ENCODE assay signal across 21 cellular contexts in genomic region chr3:61882253-61882652, GRCh38.
DNase-seq lines count a peak whose midpoint lies in the region; ATAC-seq, FAIRE-seq and TF ChIP-seq lines count a peak whose summit lies in the region.
"Had no signal": no experiment of that assay in that cellular context is flagged by ENCODE, and none has a peak within 500 bp of the region (broad histone marks: within the 10 kb centered on the region; RNA-seq: fewer than 3 reads in every experiment).

No MANE protein-coding gene starts in this region.

- H3K27me3 ChIP-seq in GM12878 (replicated peaks in 1 of 2; ENCODE audit: control insufficient read depth in 2 of 2, insufficient read depth in 2 of 2, low read length in 1 of 2) (no peaks in the 10 kb centered on the region; a peak in 2 of 4 replicates), psoas muscle (ENCODE audit: insufficient read depth in 3 of 3, low read length in 2 of 3) (no peaks in the 10 kb centered on the region), adrenal gland (no peaks in the 10 kb centered on the region)

- H4K20me1 ChIP-seq in GM12878 (ENCODE audit: control insufficient read depth, insufficient read depth): no peaks in the 10 kb centered on the region

- no TSS peak for BruUV-seq in GM12878 (replicated peaks; lab: Mats Ljungman, UMichigan)

- H3K27ac ChIP-seq in GM12878 (ENCODE audit: control insufficient read depth, insufficient read depth) (no peak overlapping the region), psoas muscle (no peak overlapping the region), adrenal gland (no peak overlapping the region)
- H3K27ac ChIP-seq: A549, C4-2B had no signal

- TF ChIP-seq EP300 in GM12878 (IDR thresholded peaks at IDR 0.05; ENCODE audit: borderline replicate concordance in 1 of 2, control insufficient read depth in 1 of 2, low read depth in 2 of 2, low read length in 2 of 2): no peak

- TF ChIP-seq CTCF in GM12878 (IDR thresholded peaks at IDR 0.05 in 2 of 3, conservative IDR thresholded peaks at IDR 0.05 in 1 of 3; ENCODE audit: control insufficient read depth in 2 of 3, extremely low read depth in 1 of 3, insufficient read depth in 1 of 3, low read depth in 3 of 3, low read length in 3 of 3) (no peak), psoas muscle (IDR thresholded peaks at IDR 0.05) (no peak), adrenal gland (IDR thresholded peaks at IDR 0.05) (no peak)

- H3K9me3 ChIP-seq in GM12878 (replicated peaks; ENCODE audit: control insufficient read depth, insufficient read depth, low read length) (no peaks in the 10 kb centered on the region), psoas muscle (no peaks in the 10 kb centered on the region), adrenal gland (replicated peaks in 1 of 3) (no peaks in the 10 kb centered on the region)
- H3K9me3 ChIP-seq: A549, Caco-2, HAP-1 had no signal

- no peak overlapping the region for H2AFZ ChIP-seq in GM12878 (ENCODE audit: control insufficient read depth, low read depth, low read length)
- H2AFZ ChIP-seq: GM23338 had no signal

- in situ Hi-C loops in GM12878 (cut with MboI): no loop called here

- CTCF ChIA-PET in GM12878 (lab: Yijun Ruan, JAX): interaction anchor here (0.5 to 1.3 kb wide), 3 partner anchors 8 to 200 kb away, joined by 3 read pairs; no protein-coding TSS in a partner anchor

- no peak for TF ChIP-seq RAD21 in GM12878 (IDR thresholded peaks at IDR 0.05; ENCODE audit: insufficient read depth, low read depth, low read length)

- no peak overlapping the region for H3K9ac ChIP-seq in GM12878 (ENCODE audit: control insufficient read depth, insufficient read depth, low read length)

- H3K4me3 ChIP-seq in GM12878: no peak overlapping the region
- no peak overlapping the region for H3K4me3 ChIP-seq in psoas muscle
- H3K4me3 ChIP-seq in adrenal gland: no peak overlapping the region
- H3K4me3 ChIP-seq: A549, GM23338, HAP-1 had no signal

- no peaks in the 10 kb centered on the region for H3K79me2 ChIP-seq in GM12878 (ENCODE audit: control insufficient read depth, insufficient read depth, low read length)

- intact Hi-C loops in GM12878 (cut with micrococcal nuclease; ENCODE audit: unreplicated experiment): no loop called here
- intact Hi-C loops in psoas muscle (cut with DNase I): no loop called here
- intact Hi-C loops in adrenal gland (cut with DNase I): no loop called here

- SMC1A ChIA-PET in GM12878 (lab: Charles Lee; ENCODE audit: uncharacterized antibody, unreplicated experiment): interaction anchor here (0.8 to 6.6 kb wide), 11 partner anchors 8 to 96 kb away, joined by 3 to 42 read pairs (median 4); no protein-coding TSS in a partner anchor

- POLR2A ChIA-PET in GM12878 (lab: Charles Lee): interaction anchor here (1.5 to 2.9 kb wide), 2 partner anchors 9 to 10 kb away, joined by 6 to 11 read pairs; no protein-coding TSS in a partner anchor

- TF ChIP-seq POLR2A in GM12878 (IDR thresholded peaks at IDR 0.05; ENCODE audit: low read depth, low read length) (no peak), adrenal gland (IDR thresholded peaks at IDR 0.05) (no peak)

- no peaks in the 10 kb centered on the region for H3K36me3 ChIP-seq in GM12878 (ENCODE audit: control insufficient read depth in 2 of 2, insufficient read depth in 2 of 2, low read length in 1 of 2)
- no peaks in the 10 kb centered on the region for H3K36me3 ChIP-seq in psoas muscle (ENCODE audit: insufficient read depth in 1 of 2, low read depth in 1 of 2)
- H3K36me3 ChIP-seq in adrenal gland (replicated peaks in 1 of 2): no peaks in the 10 kb centered on the region
- H3K36me3 ChIP-seq: HAP-1 had no signal

- peak; percentile 23 for ATAC-seq in GM12878
- peak in 3 of 4 donors; percentile 61 to 83 (median 67) for ATAC-seq in psoas muscle
- ATAC-seq: A549; CD8-positive, alpha-beta T cell; GM23338 had no signal

- H3K4me1 ChIP-seq in GM12878 (ENCODE audit: control insufficient read depth, insufficient read depth, low read length) (no peaks in the 10 kb centered on the region), psoas muscle (peaks cover 18% of the 10 kb centered on the region), adrenal gland (replicated peaks in 1 of 2) (peaks cover 0 to 6% of the 10 kb centered on the region in 2 donors)
- H3K4me1 ChIP-seq: HAP-1 had no signal

- no peak overlapping the region for H3K4me2 ChIP-seq in GM12878 (ENCODE audit: control insufficient read depth, insufficient read depth)
- H3K4me2 ChIP-seq: A549, GM23338 had no signal

- peak; percentile 8 for DNase-seq in EH (ENCODE audit: low read depth)
- DNase-seq in HCEC 1CT: peak; percentile 24
- DNase-seq in GM12878 (ENCODE audit: low read depth, low spot score): no peak
- DNase-seq in psoas muscle: no peak
- DNase-seq in adrenal gland: no peak
- DNase-seq in iPS-NIHi11 (ENCODE audit: low spot score): no peak
- no peak for DNase-seq in NAMALWA (ENCODE audit: low spot score)
- no peak for DNase-seq in NCI-H1436 treated with DMSO at 0.1 percent for 48 hours (lab: John Stamatoyannopoulos, UW)
- DNase-seq: 8988T; ACHN; Caco-2; CD4-positive, CD25-positive, alpha-beta regulatory T cell; CD8-positive, alpha-beta T cell; DMS153 had no signal

- FAIRE-seq in GM12878 (lab: Jason Lieb, UNC): no peak
- FAIRE-seq: A549, G401.6, GM12891, GM18507 had no signal

- RAD21 ChIA-PET in GM12878 (lab: Charles Lee; ENCODE audit: unreplicated experiment): interaction anchor here (0.5 to 2.4 kb wide), 5 partner anchors 9 to 320 kb away, joined by 3 to 9 read pairs (median 7); no protein-coding TSS in a partner anchor

TF ChIP-seq in GM12878, 131 proteins besides CTCF, POLR2A, EP300 and RAD21 (continues in another document):
- TF ChIP-seq NBN (IDR thresholded peaks at IDR 0.05): no peak
- no peak for TF ChIP-seq RFX5 (IDR thresholded peaks at IDR 0.05; ENCODE audit: low read depth, low read length)
- TF ChIP-seq RELA (IDR thresholded peaks at IDR 0.05; ENCODE audit: borderline replicate concordance, partially characterized antibody): no peak
- no peak for TF ChIP-seq GATAD2B (conservative IDR thresholded peaks at IDR 0.05; ENCODE audit: low read depth)
- TF ChIP-seq MEF2A (IDR thresholded peaks at IDR 0.05; ENCODE audit: insufficient read depth, low read depth, low read length): no peak
- no peak for TF ChIP-seq CBX5 (IDR thresholded peaks at IDR 0.05; ENCODE audit: low read depth)
- no peak for TF ChIP-seq ZNF24 (IDR thresholded peaks at IDR 0.05)
- TF ChIP-seq BCL11A (IDR thresholded peaks at IDR 0.05; ENCODE audit: low read depth, low read length): no peak
- no peak for TF ChIP-seq NRF1 (conservative IDR thresholded peaks at IDR 0.05; ENCODE audit: low read depth, low read length)
- TF ChIP-seq USF2 (IDR thresholded peaks at IDR 0.05; ENCODE audit: borderline replicate concordance, low read depth, low read length): no peak
- TF ChIP-seq E2F4 (IDR thresholded peaks at IDR 0.05; ENCODE audit: low read depth, low read length): no peak
- TF ChIP-seq SP1 (IDR thresholded peaks at IDR 0.05; ENCODE audit: low read depth, low read length): no peak
- TF ChIP-seq POLR2AphosphoS2 (IDR thresholded peaks at IDR 0.05; ENCODE audit: low read depth, low read length): no peak
- TF ChIP-seq USF1 (IDR thresholded peaks at IDR 0.05; ENCODE audit: borderline replicate concordance, extremely low read length, insufficient read depth, low read depth, low read length): no peak
- no peak for TF ChIP-seq SMAD5 (IDR thresholded peaks at IDR 0.05; ENCODE audit: low read depth)
- TF ChIP-seq E2F8 (IDR thresholded peaks at IDR 0.05; ENCODE audit: low read depth, partially characterized antibody): no peak
- no peak for TF ChIP-seq SPI1 (IDR thresholded peaks at IDR 0.05; ENCODE audit: borderline replicate concordance, insufficient read depth, low read depth, low read length)

Comparison
In these comparisons a context has a peak if more than half of its experiments do, and no peak if none do; other contexts are left out.
1. DNase-seq: peak in EH (single experiment) and HCEC 1CT (single experiment); none in GM12878 (single experiment), psoas muscle (0 of 2), adrenal gland (0 of 7), iPS-NIHi11 (single experiment), NAMALWA (single experiment) and NCI-H1436 treated with DMSO at 0.1 percent for 48 hours (single experiment).